Comparison of ENCODE assay signal across 8 cellular contexts in genomic region chr4:2418652-2419571, GRCh38. TPM values are rescaled to one million over a fixed set of nuclear protein-coding genes. Genes with fewer than 3 reads are reported as not detected.
A peak's percentile ranks its signal among the peaks of the same experiment; 100 is the strongest.
DNase-seq lines count a peak whose midpoint lies in the region; ATAC-seq and TF ChIP-seq lines count a peak whose summit lies in the region.

Gene CFAP99 (plus strand): TSS chr4:2418955.

- 1 to 3% (median 1%) methylated on average over 60 to 94 of the region's 94 CpGs for WGBS in heart left ventricle, 4 donors
- WGBS in trophoblast cell (ENCODE audit: extremely low coverage, insufficient coverage, insufficient read length), result no CpG with 5 or more reads among the region's 94 CpGs
- WGBS in transverse colon (ENCODE audit: low coverage in 1 of 2), 2 donors, result 0 to 2% methylated on average over 1 to 54 of the region's 94 CpGs

- H2BK120ac ChIP-seq in trophoblast cell (ENCODE audit: insufficient read depth, low read length, poor library complexity), result no peak within 1 kb of the TSS

- no peak for TF ChIP-seq EP300 in transverse colon (IDR thresholded peaks at IDR 0.05; ENCODE audit: low read depth)

- H2BK5ac ChIP-seq in trophoblast cell (ENCODE audit: low read depth, low read length, poor library complexity), result no peak within 1 kb of the TSS

- H3K4me3 ChIP-seq in GM12865 (ENCODE audit: low read depth, low read length) (peak within 1 kb of the TSS; percentile 56), SU-DHL-6 (ENCODE audit: insufficient read depth, low read length, poor library complexity, severe bottlenecking) (peak within 1 kb of the TSS; percentile 55), heart left ventricle (peak within 1 kb of the TSS; percentile 48 to 84 (median 70)), trophoblast cell (ENCODE audit: low read depth, low read length) (peak within 1 kb of the TSS; percentile 70), transverse colon (peak within 1 kb of the TSS; percentile 64 to 74 (median 67))

- in situ Hi-C loops in transverse colon (cut with MboI; ENCODE audit: low pct_ligation_motif_present in 1 of 4, low pct_unique_long_range_greater_than_20kb in 1 of 4, low sequenced_read_pairs in 3 of 4), result loop anchor here in 1 of 4 donors (25.0 kb wide), 1 partner anchor 182 kb away; the partner anchor contains the start of genes HAUS3 and POLN

- H3K36me3 ChIP-seq in SU-DHL-6 (ENCODE audit: low read length), result no peaks in the 10 kb centered on the region
- no peaks in the 10 kb centered on the region for H3K36me3 ChIP-seq in heart left ventricle
- no peaks in the 10 kb centered on the region for H3K36me3 ChIP-seq in trophoblast cell (ENCODE audit: control insufficient read depth in 1 of 2, insufficient read depth in 2 of 2, low read length in 2 of 2)
- no peaks in the 10 kb centered on the region for H3K36me3 ChIP-seq in transverse colon

- intact Hi-C loops in heart left ventricle (cut with DNase I), result loop anchor here in 8 of 10 donors (5.0 to 10.0 kb wide), 9 partner anchors 118 to 546 kb away; partner anchors contain the start of genes MXD4 (in 4 of the 8), GRK4 (in 3 of the 8), HAUS3 (in 3 of the 8) and NOP14 (in 3 of the 8)
- intact Hi-C loops in transverse colon (cut with DNase I; ENCODE audit: low total_unique reads), result no loop called here

- no peak within 1 kb of the TSS for H4K12ac ChIP-seq in trophoblast cell (ENCODE audit: low read depth, low read length)

- peaks cover 57% of the 10 kb centered on the region for H3K27me3 Mint-ChIP-seq in activated naive CD8-positive, alpha-beta T cell treated with anti-CD3 and anti-CD28 coated beads, Interleukin-2, amount 50 U/mL, for 24 hours

- H3K23ac ChIP-seq in trophoblast cell (ENCODE audit: low read length), result no peak within 1 kb of the TSS

- H4K91ac ChIP-seq in trophoblast cell (ENCODE audit: low read depth, low read length), result no peak within 1 kb of the TSS

- H3K9me2 ChIP-seq in SU-DHL-6 (replicated peaks; ENCODE audit: insufficient read depth, low read length), result no peaks in the 10 kb centered on the region

- H3K27ac ChIP-seq in SU-DHL-6 (ENCODE audit: low read depth, low read length) (no peak within 1 kb of the TSS), heart left ventricle (peak within 1 kb of the TSS in 7 of 12 donors; percentile 15 to 39 (median 24)), trophoblast cell (ENCODE audit: low read depth, low read length) (no peak within 1 kb of the TSS), transverse colon (peak within 1 kb of the TSS; percentile 66 to 83 (median 76))

- H3K79me2 ChIP-seq in SU-DHL-6 (ENCODE audit: insufficient read depth, low read length), result no peaks in the 10 kb centered on the region
- H3K79me2 ChIP-seq in trophoblast cell (ENCODE audit: control insufficient read depth, insufficient read depth, low read length, poor library complexity), result no peaks in the 10 kb centered on the region

- H2AFZ ChIP-seq in SU-DHL-6 (ENCODE audit: low read depth, low read length, severe bottlenecking) (no peak within 1 kb of the TSS), trophoblast cell (ENCODE audit: insufficient read depth, low read length, poor library complexity) (peak within 1 kb of the TSS; percentile 45)

- no peaks in the 10 kb centered on the region for H3K27me3 ChIP-seq in SU-DHL-6 (ENCODE audit: low read length)
- H3K27me3 ChIP-seq in heart left ventricle, result peaks cover 0 to 41% (median 16%) of the 10 kb centered on the region in 9 donors
- peaks cover 46% of the 10 kb centered on the region for H3K27me3 ChIP-seq in trophoblast cell (ENCODE audit: insufficient read depth, low read length)
- H3K27me3 ChIP-seq in transverse colon, result peaks cover 52% of the 10 kb centered on the region

- H3K4ac ChIP-seq in trophoblast cell (ENCODE audit: low read depth, low read length), result no peak within 1 kb of the TSS

- H4K20me1 ChIP-seq in SU-DHL-6 (ENCODE audit: low read depth, low read length), result no peaks in the 10 kb centered on the region

- H3K9me3 Mint-ChIP-seq in activated naive CD8-positive, alpha-beta T cell treated with anti-CD3 and anti-CD28 coated beads, Interleukin-2, amount 50 U/mL, for 24 hours, result no peaks in the 10 kb centered on the region

- TF ChIP-seq POLR2A in heart left ventricle (IDR thresholded peaks at IDR 0.05) (peak in 1 of 2 donors; percentile 3), transverse colon (IDR thresholded peaks at IDR 0.05) (no peak)

- H3K4me2 ChIP-seq in SU-DHL-6 (ENCODE audit: low read depth, low read length, poor library complexity, severe bottlenecking) (peak within 1 kb of the TSS; percentile 88), trophoblast cell (ENCODE audit: low read length) (peak within 1 kb of the TSS; percentile 74)

- ATAC-seq in HG02763 (IDR thresholded peaks at IDR 0.05; ENCODE audit: unreplicated experiment), result peak; percentile 88
- ATAC-seq in activated naive CD8-positive, alpha-beta T cell treated with anti-CD3 and anti-CD28 coated beads, Interleukin-2, amount 50 U/mL, for 24 hours, result peak; percentile 97
- ATAC-seq in heart left ventricle, result peak; percentile 95 to 98 (median 96)

- TF ChIP-seq CTCF in GM12865 (IDR thresholded peaks at IDR 0.05; ENCODE audit: insufficient read depth, low read depth, low read length, missing control alignments) (peak; percentile 13), SU-DHL-6 (IDR thresholded peaks at IDR 0.05; ENCODE audit: insufficient read depth, low read length, poor library complexity, severe bottlenecking) (no peak), heart left ventricle (IDR thresholded peaks at IDR 0.05) (peak in 7 of 12 donors; percentile 6 to 45 (median 23)), transverse colon (IDR thresholded peaks at IDR 0.05) (peak in 1 of 5 experiments; percentile 28)

- H3K4me3 Mint-ChIP-seq in activated naive CD8-positive, alpha-beta T cell treated with anti-CD3 and anti-CD28 coated beads, Interleukin-2, amount 50 U/mL, for 24 hours, result peak within 1 kb of the TSS; percentile 78

- DNase-seq in GM12865 (ENCODE audit: low read depth) (peak; percentile 97), NCI-H1417 treated with DMSO at 0.1 percent for 48 hours (lab: John Stamatoyannopoulos, UW) (peak; percentile 71), heart left ventricle (peak; percentile 97 to 99 (median 98)), trophoblast cell (peak; percentile 97 to 98), transverse colon (peak; percentile 99)
- DNase-seq in activated naive CD8-positive, alpha-beta T cell treated with anti-CD3 and anti-CD28 coated beads, Interleukin-2, amount 50 U/mL, for 24 hours, result peak; percentile 97

- no peak within 1 kb of the TSS for H3K14ac ChIP-seq in trophoblast cell (ENCODE audit: low read length)

- H3K9ac ChIP-seq in SU-DHL-6 (ENCODE audit: low read length) (peak within 1 kb of the TSS; percentile 31), trophoblast cell (ENCODE audit: low read length) (no peak within 1 kb of the TSS)

- no peak within 1 kb of the TSS for H2BK12ac ChIP-seq in trophoblast cell (ENCODE audit: low read length)

- H3K9me3 ChIP-seq in SU-DHL-6 (ENCODE audit: insufficient read depth, low read length) (no peaks in the 10 kb centered on the region), heart left ventricle (no peaks in the 10 kb centered on the region), trophoblast cell (ENCODE audit: insufficient read depth, low read depth, low read length) (peaks cover 6% of the 10 kb centered on the region), transverse colon (no peaks in the 10 kb centered on the region)

- H3K79me1 ChIP-seq in trophoblast cell (ENCODE audit: low read length), result no peaks in the 10 kb centered on the region

- H3K4me1 Mint-ChIP-seq in activated naive CD8-positive, alpha-beta T cell treated with anti-CD3 and anti-CD28 coated beads, Interleukin-2, amount 50 U/mL, for 24 hours, result peaks cover 39% of the 10 kb centered on the region

- H2AK5ac ChIP-seq in trophoblast cell (ENCODE audit: low read length), result no peak within 1 kb of the TSS

- peak within 1 kb of the TSS; percentile 37 for H3K27ac Mint-ChIP-seq in activated naive CD8-positive, alpha-beta T cell treated with anti-CD3 and anti-CD28 coated beads, Interleukin-2, amount 50 U/mL, for 24 hours

- H4K8ac ChIP-seq in trophoblast cell (ENCODE audit: low read depth, low read length), result no peak within 1 kb of the TSS

- H3K4me1 ChIP-seq in heart left ventricle (peaks cover 5 to 42% (median 22%) of the 10 kb centered on the region in 12 donors), trophoblast cell (ENCODE audit: control insufficient read depth in 1 of 2, insufficient read depth in 2 of 2, low read length in 2 of 2) (peaks cover 5 to 11% of the 10 kb centered on the region in 2 experiments), transverse colon (peaks cover 12 to 43% (median 32%) of the 10 kb centered on the region in 4 donors)

- H3K36me3 Mint-ChIP-seq in activated naive CD8-positive, alpha-beta T cell treated with anti-CD3 and anti-CD28 coated beads, Interleukin-2, amount 50 U/mL, for 24 hours (ENCODE audit: low read depth), result no peaks in the 10 kb centered on the region

- H3K18ac ChIP-seq in trophoblast cell (ENCODE audit: low read length), result no peak within 1 kb of the TSS

- peaks cover 6% of the 10 kb centered on the region; the same call in 1 of the 2 replicates for H3F3A ChIP-seq in SU-DHL-6 (ENCODE audit: insufficient read depth)

RNA-seq across cellular contexts. Expression of gene CFAP99, which starts in this region (rescaled TPM):
- total RNA-seq in heart left ventricle, result not detected
- not detected for polyA plus RNA-seq in heart left ventricle
- polyA plus RNA-seq in trophoblast cell (2013), result not detected in 2 replicates
- total RNA-seq in transverse colon, result under 1 TPM in 3 of 4 donors, not detected in 1; 0.32 to 0.82 (median 0.60) TPM

Comparison
In these comparisons a context has a peak if more than half of its experiments do, and no peak if none do; other contexts are left out.
1. Peak in DNase-seq, ATAC-seq, H3K4me3 ChIP-seq and H3K27ac ChIP-seq in heart left ventricle; RNA of the gene not detected or under 1 TPM.
2. Peak in DNase-seq, H3K4me3 ChIP-seq and H3K27ac ChIP-seq in transverse colon; RNA of the gene not detected or under 1 TPM.